ENCODE assay signal across 8 cellular contexts in genomic region chr3:52153389-52154096, GRCh38. TPM values are rescaled to one million over a fixed set of nuclear protein-coding genes. Genes with fewer than 3 reads are reported as not detected.
A peak's percentile ranks its signal among the peaks of the same experiment; 100 is the strongest.
DNase-seq lines count a peak whose midpoint lies in the region; ATAC-seq and TF ChIP-seq lines count a peak whose summit lies in the region.

No MANE protein-coding gene starts in this region.

- CTCF ChIA-PET in activated B cell treated with CpG ODN at 0.5 μM for 24 hours (lab: Charles Lee), result interaction anchor here (1.0 to 1.7 kb wide), 5 partner anchors 12 to 1538 kb away, joined by 3 to 4 read pairs (median 4); partner anchors contain the start of genes ABHD14A and ABHD14B

- H3K4me1 ChIP-seq in DND-41 (ENCODE audit: insufficient read depth, low read length), result peaks cover 25% of the 10 kb centered on the region

- POLR2A ChIA-PET in activated B cell treated with CpG ODN at 0.5 μM for 24 hours (lab: Charles Lee), result interaction anchor here (0.6 to 2.5 kb wide), 15 partner anchors 8 to 179 kb away, joined by 3 to 31 read pairs (median 5); partner anchors contain the start of genes ABHD14A, ABHD14B, ACY1 and ALAS1

- peak overlapping the region; percentile 91 for H3K4me2 ChIP-seq in DND-41 (ENCODE audit: insufficient read depth, low read length)

- peaks cover 13% of the 10 kb centered on the region for H3K4me1 Mint-ChIP-seq in activated B cell treated with CpG ODN at 0.5 μM for 24 hours
- H3K4me1 Mint-ChIP-seq in glutamatergic neuron (ENCODE audit: low read depth, unreplicated experiment), result no peaks in the 10 kb centered on the region

- H3K27ac Mint-ChIP-seq in activated B cell treated with CpG ODN at 0.5 μM for 24 hours, result no peak overlapping the region
- no peak overlapping the region for H3K27ac Mint-ChIP-seq in glutamatergic neuron (ENCODE audit: unreplicated experiment)

- peak overlapping the region; percentile 87 for H3K27ac ChIP-seq in DND-41 (ENCODE audit: low read length)

- peaks cover 38% of the 10 kb centered on the region for H3K79me2 ChIP-seq in DND-41 (ENCODE audit: insufficient read depth, low read length)

- no peaks in the 10 kb centered on the region for H3K27me3 ChIP-seq in DND-41 (ENCODE audit: insufficient read depth, low read length, poor library complexity)

- H3K4me3 Mint-ChIP-seq in activated B cell treated with CpG ODN at 0.5 μM for 24 hours, result peak overlapping the region; percentile 96
- peak overlapping the region; percentile 78 for H3K4me3 Mint-ChIP-seq in glutamatergic neuron (ENCODE audit: unreplicated experiment)

- peaks cover 10% of the 10 kb centered on the region; the same call in 1 of the 2 replicates for H4K20me1 ChIP-seq in DND-41 (ENCODE audit: insufficient read depth, low read length)

- peak overlapping the region; percentile 89 for H3K9ac ChIP-seq in DND-41 (ENCODE audit: low read depth, low read length)

- peaks cover 28% of the 10 kb centered on the region for H3K36me3 ChIP-seq in DND-41 (ENCODE audit: insufficient read depth, low read length)

- H3K9me3 Mint-ChIP-seq in activated B cell treated with CpG ODN at 0.5 μM for 24 hours (no peaks in the 10 kb centered on the region), glutamatergic neuron (ENCODE audit: unreplicated experiment) (no peaks in the 10 kb centered on the region)

- intact Hi-C loops in activated B cell treated with CpG ODN at 0.5 μM for 24 hours (cut with micrococcal nuclease), result loop anchor here (1.0 to 10.0 kb wide), 6 partner anchors 44 to 1536 kb away; partner anchors contain the start of genes MAPKAPK3, NT5DC2, PARP3 and TLR9

- no peaks in the 10 kb centered on the region for H3K9me3 ChIP-seq in DND-41 (ENCODE audit: insufficient read depth, low read length, severe bottlenecking)

- H3K4me3 ChIP-seq in DND-41 (ENCODE audit: low read depth in 1 of 2, low read length in 2 of 2), result peak overlapping the region; percentile 68 to 84
- peak overlapping the region; percentile 83 for H3K4me3 ChIP-seq in retinal pigment epithelial cell (ENCODE audit: low read length)

- TF ChIP-seq CTCF in DND-41 (IDR thresholded peaks at IDR 0.05; ENCODE audit: borderline replicate concordance, extremely low read depth, low read length, poor library complexity, severe bottlenecking), result peak; percentile 41
- no peak for TF ChIP-seq CTCF in activated B cell treated with CpG ODN at 0.5 μM for 24 hours (IDR thresholded peaks at IDR 0.05)
- no peak for TF ChIP-seq CTCF in glutamatergic neuron (IDR thresholded peaks at IDR 0.05; ENCODE audit: partially characterized antibody, unreplicated experiment)
- peak; percentile 18 for TF ChIP-seq CTCF in retinal pigment epithelial cell (conservative IDR thresholded peaks at IDR 0.05; ENCODE audit: low read depth, low read length)

- DNase-seq in DND-41 (peak; percentile 44), NAMALWA (ENCODE audit: low spot score) (peak; percentile 19), activated B cell treated with CpG ODN at 0.5 μM for 24 hours (no peak), glutamatergic neuron (no peak), retinal pigment epithelial cell (ENCODE audit: low read depth) (no peak), cerebellar cortex (ENCODE audit: low spot score) (no peak), amniotic stem cell (lab: John Stamatoyannopoulos, UW) (no peak)

- peak overlapping the region; percentile 98 for H2AFZ ChIP-seq in DND-41 (ENCODE audit: low read depth, low read length)

- H3K27me3 Mint-ChIP-seq in activated B cell treated with CpG ODN at 0.5 μM for 24 hours (no peaks in the 10 kb centered on the region), glutamatergic neuron (ENCODE audit: unreplicated experiment) (no peaks in the 10 kb centered on the region)

- ATAC-seq in DND-41 (ENCODE audit: insufficient read depth, low read depth) (peak; percentile 7; the same call in 2 of the 3 replicates), GM21723 (IDR thresholded peaks at IDR 0.05; ENCODE audit: unreplicated experiment) (peak; percentile 8), activated B cell treated with CpG ODN at 0.5 μM for 24 hours (ENCODE audit: low read depth) (no peak)

- peaks cover 2% of the 10 kb centered on the region for H3K36me3 Mint-ChIP-seq in activated B cell treated with CpG ODN at 0.5 μM for 24 hours (ENCODE audit: low read depth)
- H3K36me3 Mint-ChIP-seq in glutamatergic neuron (ENCODE audit: unreplicated experiment), result no peaks in the 10 kb centered on the region

RNA-seq across cellular contexts. Expression of gene POC1A, which starts 0.7 kb away (rescaled TPM):
- total RNA-seq in activated B cell treated with CpG ODN at 0.5 μM for 24 hours, result 2.3 and 2.4 TPM in 2 replicates
- total RNA-seq in glutamatergic neuron (ENCODE audit: unreplicated experiment), result 3.2 TPM

RNA-seq across cellular contexts. Expression of gene ALAS1, which starts 44.4 kb away (rescaled TPM):
- total RNA-seq in activated B cell treated with CpG ODN at 0.5 μM for 24 hours (25.9 and 27.6 TPM in 2 replicates), glutamatergic neuron (ENCODE audit: unreplicated experiment) (41.7 TPM)

Comparison
In these comparisons a context has a peak if more than half of its experiments do, and no peak if none do; other contexts are left out.
1. DNase-seq: peak in DND-41 (single experiment) and NAMALWA (single experiment); none in activated B cell treated with CpG ODN at 0.5 μM for 24 hours (single experiment), glutamatergic neuron (single experiment), retinal pigment epithelial cell (single experiment), cerebellar cortex (single experiment) and amniotic stem cell (single experiment).
2. CTCF ChIP-seq: peak in DND-41 (single experiment) and retinal pigment epithelial cell (single experiment); none in activated B cell treated with CpG ODN at 0.5 μM for 24 hours (single experiment) and glutamatergic neuron (single experiment).